Comparison of ENCODE assay signal across 8 cellular contexts in genomic region chr9:130445268-130445983, GRCh38. TPM values are rescaled to one million over a fixed set of nuclear protein-coding genes. Genes with fewer than 3 reads are reported as not detected.
DNase-seq lines count a peak whose midpoint lies in the region; ATAC-seq, FAIRE-seq and TF ChIP-seq lines count a peak whose summit lies in the region.

No MANE protein-coding gene starts in this region.

- DNase-seq in activated naive CD4-positive, alpha-beta T cell treated with anti-CD3 and anti-CD28 coated beads, Interleukin-2, amount 10 ng/mL, durations not matched to agents 7 days and 5 days, result no peak
- no peak for DNase-seq in activated naive CD4-positive, alpha-beta T cell treated with anti-CD3 and anti-CD28 coated beads, Interleukin-2, amount 50 U/mL, for 16 hours
- DNase-seq in astrocyte of the hippocampus (ENCODE audit: low read depth, low spot score) (peak; percentile 23), kidney (peak; percentile 86)

- H3K9me3 ChIP-seq in kidney (ENCODE audit: control insufficient read depth in 1 of 2, low read length in 2 of 2), result peaks cover 0 to 7% of the 10 kb centered on the region in 2 donors

- CTCF ChIA-PET in activated naive CD4-positive, alpha-beta T cell treated with anti-CD3 and anti-CD28 coated beads, Interleukin-2, amount 10 ng/mL, durations not matched to agents 7 days and 5 days (lab: Charles Lee), result no interaction called here

- intact Hi-C loops in kidney (cut with DNase I), result no loop called here

- no peak for TF ChIP-seq CTCF in kidney (IDR thresholded peaks at IDR 0.05; ENCODE audit: borderline replicate concordance, extremely low read depth, insufficient read depth)

- peak overlapping the region; percentile 76 to 84 for H3K4me3 ChIP-seq in kidney (ENCODE audit: low read length in 2 of 2)

- H3K27ac Mint-ChIP-seq in activated naive CD4-positive, alpha-beta T cell treated with anti-CD3 and anti-CD28 coated beads, Interleukin-2, amount 10 ng/mL, durations not matched to agents 7 days and 5 days, result no peak overlapping the region

- H3K9me3 Mint-ChIP-seq in activated naive CD4-positive, alpha-beta T cell treated with anti-CD3 and anti-CD28 coated beads, Interleukin-2, amount 10 ng/mL, durations not matched to agents 7 days and 5 days, result peaks cover 8% of the 10 kb centered on the region

- H3K27me3 Mint-ChIP-seq in activated naive CD4-positive, alpha-beta T cell treated with anti-CD3 and anti-CD28 coated beads, Interleukin-2, amount 10 ng/mL, durations not matched to agents 7 days and 5 days, result peaks cover 79% of the 10 kb centered on the region

- H3K27ac ChIP-seq in kidney (ENCODE audit: low read depth in 2 of 2, low read length in 2 of 2), result peak overlapping the region; percentile 67 to 77
- H3K27ac ChIP-seq in temporal lobe (ENCODE audit: low read depth, low read length), result peak overlapping the region; percentile 27

- peak overlapping the region; percentile 35 for H3K4me3 Mint-ChIP-seq in activated naive CD4-positive, alpha-beta T cell treated with anti-CD3 and anti-CD28 coated beads, Interleukin-2, amount 10 ng/mL, durations not matched to agents 7 days and 5 days

- H3K4me1 Mint-ChIP-seq in activated naive CD4-positive, alpha-beta T cell treated with anti-CD3 and anti-CD28 coated beads, Interleukin-2, amount 10 ng/mL, durations not matched to agents 7 days and 5 days, result peaks cover 23% of the 10 kb centered on the region

- ATAC-seq in GM21423 (IDR thresholded peaks at IDR 0.05; ENCODE audit: unreplicated experiment) (no peak), GM18873 (IDR thresholded peaks at IDR 0.05; ENCODE audit: low FRiP score, unreplicated experiment) (no peak), GM18502 (IDR thresholded peaks at IDR 0.05; ENCODE audit: poor library complexity, unreplicated experiment) (no peak)

- FAIRE-seq in kidney (lab: Jason Lieb, UNC), result no peak

- H3K9ac ChIP-seq in kidney (ENCODE audit: low read length in 2 of 2), result peak overlapping the region; percentile 52 to 89

- H3K4me1 ChIP-seq in kidney (ENCODE audit: control insufficient read depth in 1 of 2, insufficient read depth in 1 of 2, low read depth in 1 of 2, low read length in 2 of 2), result peaks cover 18 to 31% of the 10 kb centered on the region in 2 donors

- H3K36me3 ChIP-seq in kidney (ENCODE audit: control insufficient read depth in 1 of 2, insufficient read depth in 2 of 2, low read length in 2 of 2), result no peaks in the 10 kb centered on the region

- no peaks in the 10 kb centered on the region for H3K36me3 Mint-ChIP-seq in activated naive CD4-positive, alpha-beta T cell treated with anti-CD3 and anti-CD28 coated beads, Interleukin-2, amount 10 ng/mL, durations not matched to agents 7 days and 5 days

RNA-seq across cellular contexts. Expression of gene ASS1, which starts 0.7 kb away (rescaled TPM):
- total RNA-seq in kidney, result 124 TPM
- polyA plus RNA-seq in kidney (ENCODE audit: insufficient read depth, low read depth, low replicate concordance), result 1,185 TPM
- total RNA-seq in temporal lobe, result 16.2 TPM

Comparison
In these comparisons a context has a peak if more than half of its experiments do, and no peak if none do; other contexts are left out.
1. DNase-seq: peak in astrocyte of the hippocampus (single experiment) and kidney (single experiment); none in activated naive CD4-positive, alpha-beta T cell treated with anti-CD3 and anti-CD28 coated beads, Interleukin-2, amount 10 ng/mL, durations not matched to agents 7 days and 5 days (single experiment) and activated naive CD4-positive, alpha-beta T cell treated with anti-CD3 and anti-CD28 coated beads, Interleukin-2, amount 50 U/mL, for 16 hours (single experiment).